Comparison of ENCODE assay signal across 19 cellular contexts in genomic region chr10:132848951-132849545, GRCh38.
DNase-seq lines count a peak whose midpoint lies in the region; TF ChIP-seq lines count a peak whose summit lies in the region.
"Had no signal": no experiment of that assay in that cellular context is flagged by ENCODE, and none has a peak within 500 bp of the region (broad histone marks: within the 10 kb centered on the region; RNA-seq: fewer than 3 reads in every experiment).

No MANE protein-coding gene starts in this region.

- H3K27me3 Mint-ChIP-seq in Caco-2 (ENCODE audit: insufficient read depth, unreplicated experiment) (peaks cover 11% of the 10 kb centered on the region), endodermal cell (ENCODE audit: insufficient read depth) (no peaks in the 10 kb centered on the region), nephron progenitor cell (ENCODE audit: low read depth, poor library complexity) (peaks cover 21% of the 10 kb centered on the region)

- H3K9ac ChIP-seq in endodermal cell (ENCODE audit: extremely low read depth, low read length, poor library complexity, severe bottlenecking): no peak overlapping the region

- no TSS peak for BruUV-seq in Caco-2 (replicated peaks; lab: Mats Ljungman, UMichigan)

- POLR2A ChIA-PET in Caco-2 (lab: Charles Lee): no interaction called here

- peaks cover 12% of the 10 kb centered on the region; the same call in 1 of the 2 replicates for H3K4me1 ChIP-seq in Caco-2
- H3K4me1 ChIP-seq in endodermal cell (ENCODE audit: control insufficient read depth, insufficient read depth, low read length): no peaks in the 10 kb centered on the region
- H3K4me1 ChIP-seq in osteoblast (ENCODE audit: insufficient read depth, low read length): no peaks in the 10 kb centered on the region
- H3K4me1 ChIP-seq: BE2C, right lobe of liver had no signal

- H3K9me3 ChIP-seq in Caco-2 (no peaks in the 10 kb centered on the region), endodermal cell (ENCODE audit: control insufficient read depth, low read length) (no peaks in the 10 kb centered on the region), osteoblast (ENCODE audit: low read depth, low read length) (no peaks in the 10 kb centered on the region)
- H3K9me3 ChIP-seq: BE2C, ovary, right lobe of liver had no signal

- DNase-seq in DMS 273 (lab: John Stamatoyannopoulos, UW; ENCODE audit: unreplicated experiment) (peak; percentile 31), DMS 273 treated with DMSO at 0.1 percent for 48 hours (lab: John Stamatoyannopoulos, UW) (no peak), Caco-2 (peak in 1 of 2 experiments; percentile 36), endodermal cell (peak; percentile 37), osteoblast (ENCODE audit: insufficient read length, low spot score, missing footprints) (peak; percentile 77), nephron progenitor cell (no peak), AML-193 (lab: John Stamatoyannopoulos, UW) (no peak), NCI-H1417 treated with DMSO at 0.1 percent for 48 hours (lab: John Stamatoyannopoulos, UW) (no peak)
- DNase-seq: BE2C; effector memory CD4-positive, alpha-beta T cell; HCEC 1CT; NCI-H1105; NCI-H2107; stimulated activated naive CD4-positive, alpha-beta T cell had no signal

- CTCF ChIA-PET in Caco-2 (lab: Charles Lee): interaction anchor here (0.6 to 1.1 kb wide), 2 partner anchors 14 to 32 kb away, joined by 3 to 6 read pairs; no protein-coding TSS in a partner anchor

- H3K9me3 Mint-ChIP-seq in Caco-2 (ENCODE audit: unreplicated experiment): no peaks in the 10 kb centered on the region
- peaks cover 14% of the 10 kb centered on the region for H3K9me3 Mint-ChIP-seq in endodermal cell
- peaks cover 12% of the 10 kb centered on the region for H3K9me3 Mint-ChIP-seq in nephron progenitor cell
- H3K9me3 Mint-ChIP-seq: activated T-helper 17 cell treated with anti-CD3 and anti-CD28 coated beads, Interleukin-2, amount 50 U/mL, for 72 hours; central memory CD8-positive, alpha-beta T cell had no signal

- TF ChIP-seq CTCF in Caco-2 (IDR thresholded peaks at IDR 0.05; ENCODE audit: insufficient read depth in 1 of 2, low read depth in 1 of 2, low read length in 1 of 2, severe bottlenecking in 1 of 2, unreplicated experiment in 1 of 2) (no peak), endodermal cell (conservative IDR thresholded peaks at IDR 0.05) (no peak), osteoblast (IDR thresholded peaks at IDR 0.05; ENCODE audit: extremely low read depth, low read depth, low read length) (no peak), nephron progenitor cell (IDR thresholded peaks at IDR 0.05) (no peak)

- WGBS in endodermal cell (ENCODE audit: insufficient coverage in 1 of 2, insufficient read length in 1 of 2), 2 experiments: 92 to 95% methylated on average over 21 of the region's 21 CpGs

- no peak overlapping the region for H3K27ac ChIP-seq in endodermal cell (ENCODE audit: low read depth, low read length)
- no peak overlapping the region for H3K27ac ChIP-seq in osteoblast (ENCODE audit: low read depth, low read length)
- H3K27ac ChIP-seq: 22Rv1, ovary, right lobe of liver had no signal

- H3K36me3 ChIP-seq in Caco-2 (ENCODE audit: control insufficient read depth, insufficient read depth, low read length) (no peaks in the 10 kb centered on the region), endodermal cell (ENCODE audit: control insufficient read depth, insufficient read depth, low read length) (no peaks in the 10 kb centered on the region), osteoblast (ENCODE audit: insufficient read depth, low read length) (no peaks in the 10 kb centered on the region)
- H3K36me3 ChIP-seq: BE2C, ovary, right lobe of liver had no signal

- no peak overlapping the region for H3K4me2 ChIP-seq in osteoblast (ENCODE audit: insufficient read depth, low read length)

- H3K4me3 ChIP-seq in Caco-2 (ENCODE audit: low read depth, low read length): no peak overlapping the region
- H3K4me3 ChIP-seq in endodermal cell (ENCODE audit: low read length): no peak overlapping the region
- H3K4me3 ChIP-seq in osteoblast (ENCODE audit: insufficient read depth, low read length): no peak overlapping the region
- H3K4me3 ChIP-seq: ovary, right lobe of liver had no signal

- no peaks in the 10 kb centered on the region for H3K4me1 Mint-ChIP-seq in Caco-2 (ENCODE audit: low read depth, unreplicated experiment)
- H3K4me1 Mint-ChIP-seq in endodermal cell: no peaks in the 10 kb centered on the region
- H3K4me1 Mint-ChIP-seq in nephron progenitor cell: peaks cover 19% of the 10 kb centered on the region

- no peaks in the 10 kb centered on the region for H3K36me3 Mint-ChIP-seq in Caco-2 (ENCODE audit: insufficient read depth, unreplicated experiment)
- no peaks in the 10 kb centered on the region for H3K36me3 Mint-ChIP-seq in endodermal cell (ENCODE audit: low read depth)
- H3K36me3 Mint-ChIP-seq in nephron progenitor cell (ENCODE audit: low read depth): no peaks in the 10 kb centered on the region

- H2AFZ ChIP-seq in osteoblast (ENCODE audit: low read length): no peak overlapping the region

- H3K4me3 Mint-ChIP-seq in Caco-2 (ENCODE audit: unreplicated experiment) (peak overlapping the region; percentile 65), endodermal cell (no peak overlapping the region), nephron progenitor cell (no peak overlapping the region)

- H3K27ac Mint-ChIP-seq in Caco-2 (ENCODE audit: unreplicated experiment) (no peak overlapping the region), endodermal cell (no peak overlapping the region), nephron progenitor cell (no peak overlapping the region)
- H3K27ac Mint-ChIP-seq: activated T-helper 17 cell treated with anti-CD3 and anti-CD28 coated beads, Interleukin-2, amount 50 U/mL, for 72 hours had no signal

- H3K79me2 ChIP-seq in osteoblast (ENCODE audit: insufficient read depth, low read length): no peaks in the 10 kb centered on the region

- H3K27me3 ChIP-seq in Caco-2 (replicated peaks; ENCODE audit: control insufficient read depth, insufficient read depth, low read length) (no peaks in the 10 kb centered on the region), endodermal cell (ENCODE audit: control insufficient read depth, insufficient read depth, low read length, poor library complexity, severe bottlenecking) (no peaks in the 10 kb centered on the region), osteoblast (ENCODE audit: insufficient read depth, low read length) (peaks cover 21% of the 10 kb centered on the region)
- H3K27me3 ChIP-seq: ovary, right lobe of liver had no signal

- no peaks in the 10 kb centered on the region for H4K20me1 ChIP-seq in osteoblast (ENCODE audit: insufficient read depth, low read length)

- intact Hi-C loops in Caco-2 (cut with micrococcal nuclease; ENCODE audit: unreplicated experiment): no loop called here

Comparison
In these comparisons a context has a peak if more than half of its experiments do, and no peak if none do; other contexts are left out.
1. DNase-seq: peak in DMS 273 (single experiment), endodermal cell (single experiment) and osteoblast (single experiment); none in DMS 273 treated with DMSO at 0.1 percent for 48 hours (single experiment), nephron progenitor cell (single experiment), AML-193 (0 of 2) and NCI-H1417 treated with DMSO at 0.1 percent for 48 hours (single experiment).